In the genomic region with DNA sequence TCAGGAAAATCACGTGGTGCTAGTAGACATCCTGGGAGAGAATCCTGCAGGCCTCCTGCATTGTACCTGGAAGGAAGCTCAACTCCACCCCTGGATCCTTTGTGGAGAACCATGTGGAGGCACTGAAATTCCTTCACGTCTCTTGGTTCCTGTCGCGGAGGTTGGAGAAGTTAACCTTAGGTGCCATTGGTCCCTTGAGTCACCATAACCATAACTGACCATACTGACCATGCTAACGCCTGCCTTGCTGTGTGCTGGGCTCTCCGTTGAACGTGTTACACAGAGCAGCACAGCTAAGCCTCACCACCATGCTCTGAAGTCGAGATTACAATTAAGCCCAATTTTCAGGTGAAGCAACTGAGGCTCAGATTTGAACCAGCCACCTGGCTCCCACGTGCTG, we compare ENCODE assay signal across 15 cellular contexts. TPM values are rescaled to one million over a fixed set of nuclear protein-coding genes. Genes with fewer than 3 reads are reported as not detected.
"Had no signal": no experiment of that assay in that cellular context is flagged by ENCODE, and none has a peak within 500 bp of the region (broad histone marks: within the 10 kb centered on the region; RNA-seq: fewer than 3 reads in every experiment).

No MANE protein-coding gene starts in this region.

- H3K36me3 ChIP-seq: ovary, right atrium auricular region, sigmoid colon, uterus had no signal

- H3K4me3 ChIP-seq: mucosa of descending colon, ovary, right atrium auricular region, sigmoid colon, skin epidermis, uterus had no signal

- H3K27me3 ChIP-seq: ovary, right atrium auricular region, sigmoid colon, uterus had no signal

- H3K27ac ChIP-seq: foreskin keratinocyte, ovary, right atrium auricular region, sigmoid colon, skin epidermis, uterus had no signal

- H3K9me3 ChIP-seq: mucosa of descending colon, ovary, right atrium auricular region, sigmoid colon, uterus had no signal

- ATAC-seq: foreskin keratinocyte; left cardiac atrium; mucosa of descending colon; naive thymus-derived CD8-positive, alpha-beta T cell had no signal

- H3K4me1 ChIP-seq: foreskin keratinocyte had no signal

- DNase-seq: erythroblast; foreskin keratinocyte; immature natural killer cell; kidney; left cardiac atrium; mammary epithelial cell; mucosa of descending colon; naive thymus-derived CD8-positive, alpha-beta T cell; ovary; sigmoid colon; stimulated activated CD4-positive, alpha-beta T cell treated with anti-CD3 and anti-CD28 coated beads, Interleukin-12 subunit alpha, Interleukin-12 subunit beta, amount 100 ng/mL, for 4 hours; stimulated activated naive CD4-positive, alpha-beta T cell; uterus had no signal

RNA-seq across cellular contexts. Expression of gene C14orf132, which starts 18.6 kb away (rescaled TPM):
- polyA plus RNA-seq: immature natural killer cell had no signal
